Comparison of ENCODE assay signal across 2 cellular contexts in the genomic region with DNA sequence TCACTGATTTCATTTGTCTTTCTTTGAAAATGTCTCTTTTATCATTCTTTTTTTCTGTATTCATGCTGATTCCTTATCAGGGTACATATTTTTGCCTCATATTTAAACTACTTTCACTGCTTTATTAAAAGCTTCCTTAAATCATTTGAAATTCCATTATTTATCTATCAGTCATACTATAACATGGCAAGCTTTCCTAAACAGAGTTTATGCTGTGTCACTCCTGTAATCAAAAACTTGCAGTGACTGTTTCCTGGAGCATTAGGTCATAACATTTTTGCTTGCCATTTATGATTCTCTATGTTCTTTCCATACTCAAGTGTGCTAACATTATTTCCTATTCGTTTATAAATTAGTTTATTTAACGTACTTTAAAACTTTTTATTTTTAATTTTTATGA.
TF ChIP-seq lines count a peak whose summit lies in the region.

No MANE protein-coding gene starts in this region.

TF ChIP-seq in A549, 52 proteins besides CTCF, POLR2A, EP300 and RAD21 (continued from another document):
- TF ChIP-seq, protein P1, sequence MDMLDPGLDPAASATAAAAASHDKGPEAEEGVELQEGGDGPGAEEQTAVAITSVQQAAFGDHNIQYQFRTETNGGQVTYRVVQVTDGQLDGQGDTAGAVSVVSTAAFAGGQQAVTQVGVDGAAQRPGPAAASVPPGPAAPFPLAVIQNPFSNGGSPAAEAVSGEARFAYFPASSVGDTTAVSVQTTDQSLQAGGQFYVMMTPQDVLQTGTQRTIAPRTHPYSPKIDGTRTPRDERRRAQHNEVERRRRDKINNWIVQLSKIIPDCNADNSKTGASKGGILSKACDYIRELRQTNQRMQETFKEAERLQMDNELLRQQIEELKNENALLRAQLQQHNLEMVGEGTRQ (IDR thresholded peaks at IDR 0.05), result no peak

TF ChIP-seq in GM23338, 12 proteins besides CTCF, POLR2A, EP300 and RAD21 (continued from another document):
- TF ChIP-seq, protein P2, sequence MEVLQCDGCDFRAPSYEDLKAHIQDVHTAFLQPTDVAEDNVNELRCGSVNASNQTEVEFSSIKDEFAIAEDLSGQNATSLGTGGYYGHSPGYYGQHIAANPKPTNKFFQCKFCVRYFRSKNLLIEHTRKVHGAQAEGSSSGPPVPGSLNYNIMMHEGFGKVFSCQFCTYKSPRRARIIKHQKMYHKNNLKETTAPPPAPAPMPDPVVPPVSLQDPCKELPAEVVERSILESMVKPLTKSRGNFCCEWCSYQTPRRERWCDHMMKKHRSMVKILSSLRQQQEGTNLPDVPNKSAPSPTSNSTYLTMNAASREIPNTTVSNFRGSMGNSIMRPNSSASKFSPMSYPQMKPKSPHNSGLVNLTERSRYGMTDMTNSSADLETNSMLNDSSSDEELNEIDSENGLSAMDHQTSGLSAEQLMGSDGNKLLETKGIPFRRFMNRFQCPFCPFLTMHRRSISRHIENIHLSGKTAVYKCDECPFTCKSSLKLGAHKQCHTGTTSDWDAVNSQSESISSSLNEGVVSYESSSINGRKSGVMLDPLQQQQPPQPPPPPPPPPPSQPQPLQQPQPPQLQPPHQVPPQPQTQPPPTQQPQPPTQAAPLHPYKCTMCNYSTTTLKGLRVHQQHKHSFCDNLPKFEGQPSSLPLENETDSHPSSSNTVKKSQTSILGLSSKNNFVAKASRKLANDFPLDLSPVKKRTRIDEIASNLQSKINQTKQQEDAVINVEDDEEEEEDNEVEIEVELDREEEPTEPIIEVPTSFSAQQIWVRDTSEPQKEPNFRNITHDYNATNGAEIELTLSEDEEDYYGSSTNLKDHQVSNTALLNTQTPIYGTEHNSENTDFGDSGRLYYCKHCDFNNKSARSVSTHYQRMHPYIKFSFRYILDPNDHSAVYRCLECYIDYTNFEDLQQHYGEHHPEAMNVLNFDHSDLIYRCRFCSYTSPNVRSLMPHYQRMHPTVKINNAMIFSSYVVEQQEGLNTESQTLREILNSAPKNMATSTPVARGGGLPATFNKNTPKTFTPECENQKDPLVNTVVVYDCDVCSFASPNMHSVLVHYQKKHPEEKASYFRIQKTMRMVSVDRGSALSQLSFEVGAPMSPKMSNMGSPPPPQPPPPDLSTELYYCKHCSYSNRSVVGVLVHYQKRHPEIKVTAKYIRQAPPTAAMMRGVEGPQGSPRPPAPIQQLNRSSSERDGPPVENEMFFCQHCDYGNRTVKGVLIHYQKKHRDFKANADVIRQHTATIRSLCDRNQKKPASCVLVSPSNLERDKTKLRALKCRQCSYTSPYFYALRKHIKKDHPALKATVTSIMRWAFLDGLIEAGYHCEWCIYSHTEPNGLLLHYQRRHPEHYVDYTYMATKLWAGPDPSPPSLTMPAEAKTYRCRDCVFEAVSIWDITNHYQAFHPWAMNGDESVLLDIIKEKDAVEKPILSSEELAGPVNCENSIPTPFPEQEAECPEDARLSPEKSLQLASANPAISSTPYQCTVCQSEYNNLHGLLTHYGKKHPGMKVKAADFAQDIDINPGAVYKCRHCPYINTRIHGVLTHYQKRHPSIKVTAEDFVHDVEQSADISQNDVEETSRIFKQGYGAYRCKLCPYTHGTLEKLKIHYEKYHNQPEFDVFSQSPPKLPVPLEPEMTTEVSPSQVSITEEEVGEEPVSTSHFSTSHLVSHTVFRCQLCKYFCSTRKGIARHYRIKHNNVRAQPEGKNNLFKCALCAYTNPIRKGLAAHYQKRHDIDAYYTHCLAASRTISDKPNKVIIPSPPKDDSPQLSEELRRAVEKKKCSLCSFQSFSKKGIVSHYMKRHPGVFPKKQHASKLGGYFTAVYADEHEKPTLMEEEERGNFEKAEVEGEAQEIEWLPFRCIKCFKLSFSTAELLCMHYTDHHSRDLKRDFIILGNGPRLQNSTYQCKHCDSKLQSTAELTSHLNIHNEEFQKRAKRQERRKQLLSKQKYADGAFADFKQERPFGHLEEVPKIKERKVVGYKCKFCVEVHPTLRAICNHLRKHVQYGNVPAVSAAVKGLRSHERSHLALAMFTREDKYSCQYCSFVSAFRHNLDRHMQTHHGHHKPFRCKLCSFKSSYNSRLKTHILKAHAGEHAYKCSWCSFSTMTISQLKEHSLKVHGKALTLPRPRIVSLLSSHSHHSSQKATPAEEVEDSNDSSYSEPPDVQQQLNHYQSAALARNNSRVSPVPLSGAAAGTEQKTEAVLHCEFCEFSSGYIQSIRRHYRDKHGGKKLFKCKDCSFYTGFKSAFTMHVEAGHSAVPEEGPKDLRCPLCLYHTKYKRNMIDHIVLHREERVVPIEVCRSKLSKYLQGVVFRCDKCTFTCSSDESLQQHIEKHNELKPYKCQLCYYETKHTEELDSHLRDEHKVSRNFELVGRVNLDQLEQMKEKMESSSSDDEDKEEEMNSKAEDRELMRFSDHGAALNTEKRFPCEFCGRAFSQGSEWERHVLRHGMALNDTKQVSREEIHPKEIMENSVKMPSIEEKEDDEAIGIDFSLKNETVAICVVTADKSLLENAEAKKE (CRISPR knock-in tag; IDR thresholded peaks at IDR 0.05), result no peak
- TF ChIP-seq POLR2AphosphoS5 (IDR thresholded peaks at IDR 0.05; ENCODE audit: low read depth) (no peak), JUNB (IDR thresholded peaks at IDR 0.05; ENCODE audit: unreplicated experiment) (no peak)
- TF ChIP-seq, protein P3, sequence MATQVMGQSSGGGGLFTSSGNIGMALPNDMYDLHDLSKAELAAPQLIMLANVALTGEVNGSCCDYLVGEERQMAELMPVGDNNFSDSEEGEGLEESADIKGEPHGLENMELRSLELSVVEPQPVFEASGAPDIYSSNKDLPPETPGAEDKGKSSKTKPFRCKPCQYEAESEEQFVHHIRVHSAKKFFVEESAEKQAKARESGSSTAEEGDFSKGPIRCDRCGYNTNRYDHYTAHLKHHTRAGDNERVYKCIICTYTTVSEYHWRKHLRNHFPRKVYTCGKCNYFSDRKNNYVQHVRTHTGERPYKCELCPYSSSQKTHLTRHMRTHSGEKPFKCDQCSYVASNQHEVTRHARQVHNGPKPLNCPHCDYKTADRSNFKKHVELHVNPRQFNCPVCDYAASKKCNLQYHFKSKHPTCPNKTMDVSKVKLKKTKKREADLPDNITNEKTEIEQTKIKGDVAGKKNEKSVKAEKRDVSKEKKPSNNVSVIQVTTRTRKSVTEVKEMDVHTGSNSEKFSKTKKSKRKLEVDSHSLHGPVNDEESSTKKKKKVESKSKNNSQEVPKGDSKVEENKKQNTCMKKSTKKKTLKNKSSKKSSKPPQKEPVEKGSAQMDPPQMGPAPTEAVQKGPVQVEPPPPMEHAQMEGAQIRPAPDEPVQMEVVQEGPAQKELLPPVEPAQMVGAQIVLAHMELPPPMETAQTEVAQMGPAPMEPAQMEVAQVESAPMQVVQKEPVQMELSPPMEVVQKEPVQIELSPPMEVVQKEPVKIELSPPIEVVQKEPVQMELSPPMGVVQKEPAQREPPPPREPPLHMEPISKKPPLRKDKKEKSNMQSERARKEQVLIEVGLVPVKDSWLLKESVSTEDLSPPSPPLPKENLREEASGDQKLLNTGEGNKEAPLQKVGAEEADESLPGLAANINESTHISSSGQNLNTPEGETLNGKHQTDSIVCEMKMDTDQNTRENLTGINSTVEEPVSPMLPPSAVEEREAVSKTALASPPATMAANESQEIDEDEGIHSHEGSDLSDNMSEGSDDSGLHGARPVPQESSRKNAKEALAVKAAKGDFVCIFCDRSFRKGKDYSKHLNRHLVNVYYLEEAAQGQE (IDR thresholded peaks at IDR 0.05; ENCODE audit: unreplicated experiment), result no peak
- TF ChIP-seq, protein P4, sequence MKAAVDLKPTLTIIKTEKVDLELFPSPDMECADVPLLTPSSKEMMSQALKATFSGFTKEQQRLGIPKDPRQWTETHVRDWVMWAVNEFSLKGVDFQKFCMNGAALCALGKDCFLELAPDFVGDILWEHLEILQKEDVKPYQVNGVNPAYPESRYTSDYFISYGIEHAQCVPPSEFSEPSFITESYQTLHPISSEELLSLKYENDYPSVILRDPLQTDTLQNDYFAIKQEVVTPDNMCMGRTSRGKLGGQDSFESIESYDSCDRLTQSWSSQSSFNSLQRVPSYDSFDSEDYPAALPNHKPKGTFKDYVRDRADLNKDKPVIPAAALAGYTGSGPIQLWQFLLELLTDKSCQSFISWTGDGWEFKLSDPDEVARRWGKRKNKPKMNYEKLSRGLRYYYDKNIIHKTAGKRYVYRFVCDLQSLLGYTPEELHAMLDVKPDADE (IDR thresholded peaks at IDR 0.05), result no peak
